18 cellular contexts compared by ENCODE assay signal in the genomic region with DNA sequence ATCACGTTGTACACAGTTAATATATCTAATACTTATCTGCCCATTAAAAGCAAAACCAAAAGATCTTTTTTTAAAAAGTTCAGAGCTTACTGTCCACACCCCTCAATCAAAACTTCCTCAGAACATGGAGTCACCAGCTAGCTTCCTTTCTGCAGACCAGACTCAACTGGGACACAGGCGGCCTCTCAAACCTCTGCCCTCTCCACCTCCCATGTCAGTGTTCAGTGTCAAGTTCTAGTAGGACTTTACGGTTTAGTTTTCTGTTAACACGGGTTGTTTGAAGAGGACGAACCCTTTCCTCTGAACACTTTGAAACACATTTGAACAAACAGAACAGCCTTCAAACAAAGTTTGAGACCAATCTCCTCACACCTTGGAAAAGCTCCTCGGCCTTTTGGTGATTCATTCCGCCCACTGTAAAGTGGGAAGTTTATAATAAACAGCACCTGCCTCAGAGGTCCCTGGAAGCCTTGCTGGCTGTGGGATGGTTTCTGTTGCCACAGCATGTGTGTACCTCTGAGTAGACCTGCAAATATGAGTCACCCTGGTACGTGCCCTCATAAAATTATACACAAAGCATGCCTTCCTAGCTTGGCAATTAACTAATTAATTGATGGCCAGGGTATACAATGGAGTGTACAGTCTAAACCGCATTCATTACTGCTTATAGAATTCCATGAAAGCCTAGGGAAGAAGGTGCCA. TPM values are rescaled to one million over a fixed set of nuclear protein-coding genes. Genes with fewer than 3 reads are reported as not detected.
DNase-seq lines count a peak whose midpoint lies in the region; ATAC-seq, FAIRE-seq and TF ChIP-seq lines count a peak whose summit lies in the region.
"Had no signal": no experiment of that assay in that cellular context is flagged by ENCODE, and none has a peak within 500 bp of the region (broad histone marks: within the 10 kb centered on the region; RNA-seq: fewer than 3 reads in every experiment).

No MANE protein-coding gene starts in this region.

- H3F3A ChIP-seq in PC-9 (ENCODE audit: insufficient read depth, low read depth) = no peaks in the 10 kb centered on the region

- FAIRE-seq in GM19239 (lab: Jason Lieb, UNC) = no peak
- FAIRE-seq: GM12892 had no signal

- H3K79me2 ChIP-seq in PC-9 (ENCODE audit: low read depth) (no peaks in the 10 kb centered on the region), hepatocyte (no peaks in the 10 kb centered on the region)

- no peaks in the 10 kb centered on the region for H3K4me1 ChIP-seq in breast epithelium
- peaks cover 7% of the 10 kb centered on the region; the same call in 1 of the 2 replicates for H3K4me1 ChIP-seq in PC-9 (replicated peaks; ENCODE audit: insufficient read depth)
- peaks cover 7% of the 10 kb centered on the region for H3K4me1 ChIP-seq in hepatocyte (ENCODE audit: insufficient read depth)
- H3K4me1 ChIP-seq: adrenal gland, testis had no signal

- peak; percentile 92 for DNase-seq in MCF 10A (ENCODE audit: unreplicated experiment)
- no peak for DNase-seq in breast epithelium (ENCODE audit: low spot score in 2 of 2)
- DNase-seq in PC-9 = peak in 1 of 2 experiments; percentile 64
- peak; percentile 79 for DNase-seq in hepatocyte (ENCODE audit: low spot score)
- DNase-seq in omental fat pad (ENCODE audit: low spot score) = no peak
- no peak for DNase-seq in GM19239 (ENCODE audit: insufficient read length, low spot score)
- DNase-seq in HCEC 1CT = no peak
- no peak for DNase-seq in activated naive CD4-positive, alpha-beta T cell treated with Interleukin-2 at 50 U/mL for 16 hours
- DNase-seq: activated CD4-positive, alpha-beta T cell treated with anti-CD3 and anti-CD28 coated beads for 48 hours; activated T-cell treated with anti-CD3 and anti-CD28 coated beads, Interleukin-2, amount 50 U/mL, for 48 hours; adrenal gland; AML-193; NCI-H446; RPMI8226; stimulated activated CD4-positive, alpha-beta T cell treated with anti-CD3 and anti-CD28 coated beads, Interleukin-15, amount 100 ng/mL, for 24 hours; testis had no signal

- BruUV-seq in MCF 10A (replicated peaks; lab: Mats Ljungman, UMichigan) (no TSS peak), PC-9 (replicated peaks; lab: Mats Ljungman, UMichigan) (no TSS peak)

- WGBS in hepatocyte (ENCODE audit: low lambda C conversion rate, missing lambda C conversion rate) = 38% methylated on average over 9 of the region's 9 CpGs

- H3K36me3 Mint-ChIP-seq in MCF 10A (ENCODE audit: insufficient read depth, unreplicated experiment) = no peaks in the 10 kb centered on the region

- CTCF ChIA-PET in MCF 10A (lab: Yijun Ruan, JAX) (interaction anchor here (0.6 to 1.7 kb wide), 6 partner anchors 29 to 489 kb away, joined by 3 to 7 read pairs (median 4); no protein-coding TSS in a partner anchor), PC-9 (lab: Charles Lee) (interaction anchor here (0.6 kb wide), 1 partner anchor 1693 kb away, joined by 3 read pairs; no protein-coding TSS in a partner anchor)

- H3K27me3 ChIP-seq in breast epithelium (no peaks in the 10 kb centered on the region), PC-9 (ENCODE audit: insufficient read depth, low read depth) (peaks cover 3% of the 10 kb centered on the region; the same call in 1 of the 2 replicates), hepatocyte (no peaks in the 10 kb centered on the region)
- H3K27me3 ChIP-seq: adrenal gland, testis had no signal

- peak overlapping the region; percentile 68; the same call in 1 of the 2 replicates for H2AFZ ChIP-seq in PC-9
- H2AFZ ChIP-seq in hepatocyte = no peak overlapping the region

- no peak for ATAC-seq in omental fat pad (ENCODE audit: low FRiP score)

- H3K9me2 ChIP-seq in PC-9 (ENCODE audit: insufficient read depth) = no peaks in the 10 kb centered on the region
- no peaks in the 10 kb centered on the region for H3K9me2 ChIP-seq in hepatocyte (replicated peaks; ENCODE audit: insufficient read depth)

- TF ChIP-seq CTCF in MCF 10A (IDR thresholded peaks at IDR 0.05; ENCODE audit: unreplicated experiment) (no peak), breast epithelium (IDR thresholded peaks at IDR 0.05) (no peak), PC-9 (conservative IDR thresholded peaks at IDR 0.05) (no peak), hepatocyte (IDR thresholded peaks at IDR 0.05; ENCODE audit: poor library complexity) (no peak), omental fat pad (IDR thresholded peaks at IDR 0.05) (no peak)

- H3K4me3 Mint-ChIP-seq in MCF 10A (ENCODE audit: unreplicated experiment) = no peak overlapping the region

- no peaks in the 10 kb centered on the region for H3K9me3 ChIP-seq in breast epithelium
- H3K9me3 ChIP-seq in PC-9 (ENCODE audit: insufficient read depth, low read depth) = no peaks in the 10 kb centered on the region
- no peaks in the 10 kb centered on the region for H3K9me3 ChIP-seq in hepatocyte (ENCODE audit: low read depth)
- H3K9me3 ChIP-seq: adrenal gland, testis had no signal

- peak overlapping the region; percentile 78 for H3K27ac Mint-ChIP-seq in MCF 10A (ENCODE audit: low read depth, unreplicated experiment)

- H3K4me2 ChIP-seq in PC-9 (no peak overlapping the region), hepatocyte (peak overlapping the region; percentile 6)

- POLR2A ChIA-PET in MCF 10A (lab: Yijun Ruan, JAX) = interaction anchor here (0.6 to 2.2 kb wide), 22 partner anchors 8 to 457 kb away, joined by 3 to 21 read pairs (median 4); partner anchors contain the start of gene NTPCR
- POLR2A ChIA-PET in PC-9 (lab: Charles Lee; ENCODE audit: unreplicated experiment) = no interaction called here

- peak overlapping the region in 1 of 2 donors; percentile 8 for H3K27ac ChIP-seq in breast epithelium
- no peak overlapping the region for H3K27ac ChIP-seq in PC-9
- peak overlapping the region; percentile 73 for H3K27ac ChIP-seq in hepatocyte
- H3K27ac ChIP-seq: adrenal gland, coronary artery, testis had no signal

- peaks cover 12% of the 10 kb centered on the region for H3K4me1 Mint-ChIP-seq in MCF 10A (ENCODE audit: insufficient read depth, unreplicated experiment)

- intact Hi-C loops in MCF 10A (cut with micrococcal nuclease) = no loop called here
- intact Hi-C loops in breast epithelium (cut with DNase I; ENCODE audit: low total_unique reads) = no loop called here
- intact Hi-C loops in PC-9 (cut with micrococcal nuclease; ENCODE audit: unreplicated experiment) = no loop called here

- no peaks in the 10 kb centered on the region for H3K36me3 ChIP-seq in breast epithelium
- H3K36me3 ChIP-seq in PC-9 (ENCODE audit: low read depth) = no peaks in the 10 kb centered on the region
- no peaks in the 10 kb centered on the region for H3K36me3 ChIP-seq in hepatocyte (replicated peaks; ENCODE audit: insufficient read depth, low read depth)
- H3K36me3 ChIP-seq: adrenal gland had no signal

- H4K20me1 ChIP-seq in PC-9 (ENCODE audit: insufficient read depth) (no peaks in the 10 kb centered on the region), hepatocyte (ENCODE audit: insufficient read depth, poor library complexity, severe bottlenecking) (no peaks in the 10 kb centered on the region)

- no peaks in the 10 kb centered on the region for H3K9me3 Mint-ChIP-seq in MCF 10A (ENCODE audit: unreplicated experiment)

- no peaks in the 10 kb centered on the region for H3K27me3 Mint-ChIP-seq in MCF 10A (ENCODE audit: insufficient read depth, unreplicated experiment)

- no peak for TF ChIP-seq POLR2A in breast epithelium (IDR thresholded peaks at IDR 0.05)

- H3K4me3 ChIP-seq in breast epithelium = no peak overlapping the region
- no peak overlapping the region for H3K4me3 ChIP-seq in PC-9
- no peak overlapping the region for H3K4me3 ChIP-seq in hepatocyte
- H3K4me3 ChIP-seq: adrenal gland, coronary artery, testis had no signal

RNA-seq across cellular contexts. Expression of gene SIPA1L2, which starts 48.4 kb away (rescaled TPM):
- total RNA-seq in MCF 10A (2022) = 15.2 and 18.3 TPM in 2 replicates
- 10 to 100 TPM; 16.3 to 46.9 (median 35.9) TPM for total RNA-seq in breast epithelium
- not detected in 2 replicates for total RNA-seq in PC-9 (2021)
- 35.9 and 50.1 TPM in 2 replicates for total RNA-seq in hepatocyte
- polyA plus RNA-seq in hepatocyte = 21.6 and 27.6 TPM in 2 replicates
- total RNA-seq in omental fat pad = 100 to 1,000 TPM in 1 of 4 donors, 10 to 100 TPM in 3; 20.5 to 111 (median 39.8) TPM

Comparison
In these comparisons a context has a peak if more than half of its experiments do, and no peak if none do; other contexts are left out.
1. DNase-seq: peak in MCF 10A (single experiment) and hepatocyte (single experiment); none in breast epithelium (0 of 2), omental fat pad (single experiment), GM19239 (single experiment), HCEC 1CT (single experiment) and activated naive CD4-positive, alpha-beta T cell treated with Interleukin-2 at 50 U/mL for 16 hours (single experiment).
2. RNA of gene SIPA1L2, which starts 48.4 kb away (total RNA-seq): 35.9 to 50.1 TPM in hepatocyte, 20.5 to 111 TPM in omental fat pad, 16.3 to 46.9 TPM in breast epithelium and 15.2 to 18.3 TPM in MCF 10A; not detected in PC-9; every median in the first group is over 10 times any median in the second.